Comparison of ENCODE assay signal across 18 cellular contexts in the genomic region with DNA sequence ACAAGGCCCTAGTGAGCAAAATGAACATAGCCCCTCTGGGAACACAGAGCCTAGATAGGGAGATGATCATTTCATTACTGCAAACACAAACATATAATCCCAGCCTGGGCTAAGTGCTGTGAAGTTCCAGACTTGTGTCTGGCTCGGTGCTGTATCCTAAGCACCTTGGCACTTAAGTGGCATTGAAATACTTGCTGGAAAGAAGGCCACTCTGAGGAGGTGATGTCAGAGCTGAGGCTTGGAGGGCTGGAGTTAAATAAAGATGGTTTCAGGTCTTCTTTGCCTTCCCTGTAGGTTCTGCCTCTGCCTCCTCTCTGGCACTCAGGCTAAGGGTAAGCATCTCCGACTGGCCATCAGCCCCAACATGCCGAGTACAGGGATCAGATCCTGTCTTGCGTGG. TPM values are rescaled to one million over a fixed set of nuclear protein-coding genes. Genes with fewer than 3 reads are reported as not detected.
DNase-seq lines count a peak whose midpoint lies in the region; ATAC-seq lines count a peak whose summit lies in the region.
"Had no signal": no experiment of that assay in that cellular context is flagged by ENCODE, and none has a peak within 500 bp of the region (broad histone marks: within the 10 kb centered on the region; RNA-seq: fewer than 3 reads in every experiment).

No MANE protein-coding gene starts in this region.

- peaks cover 18 to 31% of the 10 kb centered on the region in 2 donors for H3K4me1 Mint-ChIP-seq in stimulated activated naive B cell treated with anti-CD40 and anti-IgM and Interleukin-4, amounts not matched to agents 10 μg/mL and 1 μg/mL and 100 μg/mL, for 72 hours

- H3K9me3 Mint-ChIP-seq in stimulated activated naive B cell treated with anti-CD40 and anti-IgM and Interleukin-4, amounts not matched to agents 10 μg/mL and 1 μg/mL and 100 μg/mL, for 72 hours: no peaks in the 10 kb centered on the region
- H3K9me3 Mint-ChIP-seq: memory B cell had no signal

- peak overlapping the region; percentile 2 for H3K4me3 ChIP-seq in iPS-18a (ENCODE audit: low read length)
- H3K4me3 ChIP-seq: testis had no signal

- no peaks in the 10 kb centered on the region for H3K9me3 ChIP-seq in iPS-18a (ENCODE audit: control insufficient read depth, low read depth, low read length)
- H3K9me3 ChIP-seq: neutrophil, spleen, testis had no signal

- ATAC-seq in stimulated activated naive B cell treated with anti-CD40 and anti-IgM and Interleukin-4, amounts not matched to agents 10 μg/mL and 1 μg/mL and 100 μg/mL, for 72 hours (replicated peaks): no peak
- ATAC-seq in Right ventricle myocardium inferior: no peak
- no peak for ATAC-seq in GM19324 (IDR thresholded peaks at IDR 0.05; ENCODE audit: low FRiP score, unreplicated experiment)

- no peaks in the 10 kb centered on the region for H3K36me3 ChIP-seq in iPS-18a (ENCODE audit: control insufficient read depth, low read depth, low read length)
- H3K36me3 ChIP-seq: BLaER1 treated with 17β-estradiol and CSF1 and Interleukin-3, amounts not matched to agents 10 nM and 100 nM; neutrophil had no signal

- no peak overlapping the region for H3K27ac Mint-ChIP-seq in stimulated activated naive B cell treated with anti-CD40 and anti-IgM and Interleukin-4, amounts not matched to agents 10 μg/mL and 1 μg/mL and 100 μg/mL, for 72 hours
- H3K27ac Mint-ChIP-seq: memory B cell had no signal

- H3K4me3 Mint-ChIP-seq in stimulated activated naive B cell treated with anti-CD40 and anti-IgM and Interleukin-4, amounts not matched to agents 10 μg/mL and 1 μg/mL and 100 μg/mL, for 72 hours: peak overlapping the region; percentile 52 to 90

- DNase-seq in NCI-H1694 treated with DMSO at 0.1 percent for 48 hours (lab: John Stamatoyannopoulos, UW): peak; percentile 46
- DNase-seq in NCI-H1694 (lab: John Stamatoyannopoulos, UW): no peak
- DNase-seq in NCI-H82 treated with DMSO at 0.1 percent for 48 hours (lab: John Stamatoyannopoulos, UW; ENCODE audit: unreplicated experiment): peak; percentile 89
- no peak for DNase-seq in stimulated activated naive B cell treated with anti-CD40 and anti-IgM and Interleukin-4, amounts not matched to agents 10 μg/mL and 1 μg/mL and 100 μg/mL, for 72 hours
- no peak for DNase-seq in glomerular visceral epithelial cell (ENCODE audit: extremely low spot score)
- no peak for DNase-seq in Right ventricle myocardium inferior (ENCODE audit: missing footprints)
- DNase-seq: cerebellar nuclear complex, IMR-90, NCI-H446 treated with DMSO at 0.1 percent for 48 hours, SIG-M5, spleen had no signal

- H3K27ac ChIP-seq in iPS-18a (ENCODE audit: low read length): no peak overlapping the region
- H3K27ac ChIP-seq: BLaER1 treated with 17β-estradiol and CSF1 and Interleukin-3, amounts not matched to agents 10 nM and 100 nM; neutrophil; spleen had no signal

- H3K9ac ChIP-seq in iPS-18a (ENCODE audit: low read length): no peak overlapping the region
- H3K9ac ChIP-seq: BLaER1 treated with 17β-estradiol and CSF1 and Interleukin-3, amounts not matched to agents 10 nM and 100 nM had no signal

- H3K27me3 ChIP-seq in iPS-18a (ENCODE audit: control insufficient read depth, insufficient read depth, low read length): peaks cover 52% of the 10 kb centered on the region
- H3K27me3 ChIP-seq: testis had no signal

- H3K27me3 Mint-ChIP-seq in stimulated activated naive B cell treated with anti-CD40 and anti-IgM and Interleukin-4, amounts not matched to agents 10 μg/mL and 1 μg/mL and 100 μg/mL, for 72 hours: peaks cover 53 to 56% of the 10 kb centered on the region in 2 donors

- H3K4me1 ChIP-seq in iPS-18a (ENCODE audit: control insufficient read depth, low read depth, low read length): peaks cover 9% of the 10 kb centered on the region

- H3K36me3 Mint-ChIP-seq in stimulated activated naive B cell treated with anti-CD40 and anti-IgM and Interleukin-4, amounts not matched to agents 10 μg/mL and 1 μg/mL and 100 μg/mL, for 72 hours: peaks cover 3 to 22% of the 10 kb centered on the region in 2 donors

- intact Hi-C loops in Right ventricle myocardium inferior (cut with DNase I): no loop called here

RNA-seq across cellular contexts. Expression of gene CACNA1G, which starts 2.4 kb away (rescaled TPM):
- 0.38 TPM for total RNA-seq in Right ventricle myocardium inferior
- total RNA-seq: T-helper 2 cell treated with Interferon-gamma antibody and Interleukin-4, amounts not matched to agents 100 ng/mL and 5 ng/mL, for 36 hours had no signal

RNA-seq across cellular contexts. Expression of gene SPATA20, which starts 11.1 kb away (rescaled TPM):
- 60.4 TPM for total RNA-seq in Right ventricle myocardium inferior

RNA-seq across cellular contexts. Expression of gene EPN3, which starts 25.6 kb away (rescaled TPM):
- 21.5 TPM for total RNA-seq in Right ventricle myocardium inferior
- total RNA-seq: IMR-90; spleen; T-helper 2 cell treated with Interferon-gamma antibody and Interleukin-4, amounts not matched to agents 100 ng/mL and 5 ng/mL, for 36 hours had no signal

RNA-seq across cellular contexts. Expression of gene MYCBPAP, which starts 49.9 kb away (rescaled TPM):
- total RNA-seq in Right ventricle myocardium inferior: 0.81 TPM

Comparison
In these comparisons a context has a peak if more than half of its experiments do, and no peak if none do; other contexts are left out.
1. DNase-seq: peak in NCI-H1694 treated with DMSO at 0.1 percent for 48 hours (single experiment) and NCI-H82 treated with DMSO at 0.1 percent for 48 hours (single experiment); none in NCI-H1694 (single experiment), stimulated activated naive B cell treated with anti-CD40 and anti-IgM and Interleukin-4, amounts not matched to agents 10 μg/mL and 1 μg/mL and 100 μg/mL, for 72 hours (single experiment), glomerular visceral epithelial cell (single experiment) and Right ventricle myocardium inferior (single experiment).